ENCODE assay signal across 1 cellular context in the genomic region with DNA sequence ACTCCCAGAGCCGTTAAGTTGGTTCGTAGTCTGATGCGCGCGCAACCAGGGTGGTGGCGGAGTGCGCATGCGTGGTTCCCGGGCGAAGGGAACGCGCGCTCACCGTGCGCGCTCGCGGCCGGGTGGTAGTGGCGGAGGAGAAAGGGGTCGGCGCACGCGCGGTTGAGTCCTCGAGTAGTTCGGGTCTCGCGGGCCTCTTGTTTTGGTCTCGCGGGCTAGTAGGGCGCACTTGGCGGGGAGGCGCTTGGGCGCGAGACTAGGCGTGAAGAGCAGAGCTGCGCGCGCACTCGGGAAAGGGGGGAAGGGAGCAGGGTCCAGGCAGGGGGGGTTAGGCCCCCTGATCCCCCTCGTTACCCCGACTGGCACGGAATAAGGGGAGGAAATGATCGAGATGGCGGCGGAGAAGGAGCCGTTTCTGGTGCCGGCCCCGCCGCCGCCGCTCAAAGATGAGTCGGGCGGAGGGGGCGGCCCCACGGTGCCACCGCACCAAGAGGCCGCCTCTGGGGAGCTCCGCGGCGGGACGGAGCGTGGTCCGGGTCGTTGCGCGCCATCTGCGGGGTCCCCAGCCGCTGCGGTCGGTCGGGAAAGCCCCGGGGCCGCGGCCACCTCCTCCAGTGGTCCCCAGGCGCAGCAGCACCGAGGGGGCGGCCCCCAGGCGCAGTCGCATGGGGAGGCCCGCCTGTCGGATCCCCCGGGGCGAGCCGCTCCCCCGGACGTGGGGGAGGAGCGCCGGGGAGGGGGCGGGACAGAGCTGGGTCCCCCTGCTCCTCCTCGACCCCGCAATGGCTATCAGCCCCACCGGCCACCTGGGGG.
TF ChIP-seq lines count a peak whose summit lies in the region.

A gene with protein sequence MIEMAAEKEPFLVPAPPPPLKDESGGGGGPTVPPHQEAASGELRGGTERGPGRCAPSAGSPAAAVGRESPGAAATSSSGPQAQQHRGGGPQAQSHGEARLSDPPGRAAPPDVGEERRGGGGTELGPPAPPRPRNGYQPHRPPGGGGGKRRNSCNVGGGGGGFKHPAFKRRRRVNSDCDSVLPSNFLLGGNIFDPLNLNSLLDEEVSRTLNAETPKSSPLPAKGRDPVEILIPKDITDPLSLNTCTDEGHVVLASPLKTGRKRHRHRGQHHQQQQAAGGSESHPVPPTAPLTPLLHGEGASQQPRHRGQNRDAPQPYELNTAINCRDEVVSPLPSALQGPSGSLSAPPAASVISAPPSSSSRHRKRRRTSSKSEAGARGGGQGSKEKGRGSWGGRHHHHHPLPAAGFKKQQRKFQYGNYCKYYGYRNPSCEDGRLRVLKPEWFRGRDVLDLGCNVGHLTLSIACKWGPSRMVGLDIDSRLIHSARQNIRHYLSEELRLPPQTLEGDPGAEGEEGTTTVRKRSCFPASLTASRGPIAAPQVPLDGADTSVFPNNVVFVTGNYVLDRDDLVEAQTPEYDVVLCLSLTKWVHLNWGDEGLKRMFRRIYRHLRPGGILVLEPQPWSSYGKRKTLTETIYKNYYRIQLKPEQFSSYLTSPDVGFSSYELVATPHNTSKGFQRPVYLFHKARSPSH (plus strand): TSS at position 195 of the 813 bp plus-strand sequence. CDS start 188 bp downstream, at position 383.

TF ChIP-seq in HepG2, 621 proteins besides CTCF, POLR2A, EP300 and RAD21 (continued from another document and continues in another):
- TF ChIP-seq, protein P1, sequence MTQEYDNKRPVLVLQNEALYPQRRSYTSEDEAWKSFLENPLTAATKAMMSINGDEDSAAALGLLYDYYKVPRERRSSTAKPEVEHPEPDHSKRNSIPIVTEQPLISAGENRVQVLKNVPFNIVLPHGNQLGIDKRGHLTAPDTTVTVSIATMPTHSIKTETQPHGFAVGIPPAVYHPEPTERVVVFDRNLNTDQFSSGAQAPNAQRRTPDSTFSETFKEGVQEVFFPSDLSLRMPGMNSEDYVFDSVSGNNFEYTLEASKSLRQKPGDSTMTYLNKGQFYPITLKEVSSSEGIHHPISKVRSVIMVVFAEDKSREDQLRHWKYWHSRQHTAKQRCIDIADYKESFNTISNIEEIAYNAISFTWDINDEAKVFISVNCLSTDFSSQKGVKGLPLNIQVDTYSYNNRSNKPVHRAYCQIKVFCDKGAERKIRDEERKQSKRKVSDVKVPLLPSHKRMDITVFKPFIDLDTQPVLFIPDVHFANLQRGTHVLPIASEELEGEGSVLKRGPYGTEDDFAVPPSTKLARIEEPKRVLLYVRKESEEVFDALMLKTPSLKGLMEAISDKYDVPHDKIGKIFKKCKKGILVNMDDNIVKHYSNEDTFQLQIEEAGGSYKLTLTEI (CRISPR knock-in tag; conservative IDR thresholded peaks at IDR 0.05), result no peak
- TF ChIP-seq ZNF839 (CRISPR knock-in tag; IDR thresholded peaks at IDR 0.05; ENCODE audit: borderline replicate concordance) (no peak; the same call in 1 of the 2 replicates), ZNF232 (CRISPR knock-in tag; IDR thresholded peaks at IDR 0.05; ENCODE audit: borderline replicate concordance) (no peak; the same call in 1 of the 2 replicates), EED (CRISPR knock-in tag; IDR thresholded peaks at IDR 0.05) (peak; percentile 46; the same call in 1 of the 2 replicates), ZFP41 (CRISPR knock-in tag; IDR thresholded peaks at IDR 0.05; ENCODE audit: borderline replicate concordance) (0 out of 2 replicates have a peak, but pooled peaks have one; percentile 61), THRA (CRISPR knock-in tag; IDR thresholded peaks at IDR 0.05; ENCODE audit: borderline replicate concordance) (0 out of 2 replicates have a peak, but pooled peaks have one; percentile 29), ZNF136 (CRISPR knock-in tag; IDR thresholded peaks at IDR 0.05; ENCODE audit: low read depth) (no peak), SIN3B (IDR thresholded peaks at IDR 0.05; ENCODE audit: low read length) (no peak), ARHGAP35 (CRISPR knock-in tag; IDR thresholded peaks at IDR 0.05; ENCODE audit: borderline replicate concordance) (no peak; the same call in 1 of the 2 replicates), SKI (IDR thresholded peaks at IDR 0.05; ENCODE audit: partially characterized antibody) (no peak), ZKSCAN5 (CRISPR knock-in tag; IDR thresholded peaks at IDR 0.05) (no peak), KMT2A (CRISPR knock-in tag; IDR thresholded peaks at IDR 0.05) (no peak; the same call in 1 of the 2 replicates), ZNF264 (CRISPR knock-in tag; IDR thresholded peaks at IDR 0.05) (0 out of 2 replicates have a peak, but pooled peaks have one; percentile 48), ZNF18 (CRISPR knock-in tag; IDR thresholded peaks at IDR 0.05; ENCODE audit: insufficient replicate concordance) (peak; percentile 75), ZNF562 (CRISPR knock-in tag; IDR thresholded peaks at IDR 0.05; ENCODE audit: borderline replicate concordance) (no peak), TCF7L2 (IDR thresholded peaks at IDR 0.05; ENCODE audit: low read depth, low read length) (no peak), HNF1A (IDR thresholded peaks at IDR 0.05; ENCODE audit: low read depth) (no peak), HNF1A (CRISPR knock-in tag; IDR thresholded peaks at IDR 0.05; ENCODE audit: borderline replicate concordance) (no peak), NONO (IDR thresholded peaks at IDR 0.05) (no peak), NONO (CRISPR knock-in tag; conservative IDR thresholded peaks at IDR 0.05) (no peak; the same call in 1 of the 2 replicates), ZNF572 (CRISPR knock-in tag; IDR thresholded peaks at IDR 0.05) (no peak; the same call in 1 of the 2 replicates), ZNF543 (CRISPR knock-in tag; IDR thresholded peaks at IDR 0.05) (no peak)
- TF ChIP-seq, protein P2, sequence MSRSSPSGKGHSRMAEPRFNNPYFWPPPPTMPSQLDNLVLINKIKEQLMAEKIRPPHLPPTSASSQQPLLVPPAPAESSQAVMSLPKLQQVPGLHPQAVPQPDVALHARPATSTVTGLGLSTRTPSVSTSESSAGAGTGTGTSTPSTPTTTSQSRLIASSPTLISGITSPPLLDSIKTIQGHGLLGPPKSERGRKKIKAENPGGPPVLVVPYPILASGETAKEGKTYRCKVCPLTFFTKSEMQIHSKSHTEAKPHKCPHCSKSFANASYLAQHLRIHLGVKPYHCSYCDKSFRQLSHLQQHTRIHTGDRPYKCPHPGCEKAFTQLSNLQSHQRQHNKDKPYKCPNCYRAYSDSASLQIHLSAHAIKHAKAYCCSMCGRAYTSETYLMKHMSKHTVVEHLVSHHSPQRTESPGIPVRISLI (CRISPR knock-in tag; IDR thresholded peaks at IDR 0.05; ENCODE audit: borderline replicate concordance), result no peak
- TF ChIP-seq, protein P3, sequence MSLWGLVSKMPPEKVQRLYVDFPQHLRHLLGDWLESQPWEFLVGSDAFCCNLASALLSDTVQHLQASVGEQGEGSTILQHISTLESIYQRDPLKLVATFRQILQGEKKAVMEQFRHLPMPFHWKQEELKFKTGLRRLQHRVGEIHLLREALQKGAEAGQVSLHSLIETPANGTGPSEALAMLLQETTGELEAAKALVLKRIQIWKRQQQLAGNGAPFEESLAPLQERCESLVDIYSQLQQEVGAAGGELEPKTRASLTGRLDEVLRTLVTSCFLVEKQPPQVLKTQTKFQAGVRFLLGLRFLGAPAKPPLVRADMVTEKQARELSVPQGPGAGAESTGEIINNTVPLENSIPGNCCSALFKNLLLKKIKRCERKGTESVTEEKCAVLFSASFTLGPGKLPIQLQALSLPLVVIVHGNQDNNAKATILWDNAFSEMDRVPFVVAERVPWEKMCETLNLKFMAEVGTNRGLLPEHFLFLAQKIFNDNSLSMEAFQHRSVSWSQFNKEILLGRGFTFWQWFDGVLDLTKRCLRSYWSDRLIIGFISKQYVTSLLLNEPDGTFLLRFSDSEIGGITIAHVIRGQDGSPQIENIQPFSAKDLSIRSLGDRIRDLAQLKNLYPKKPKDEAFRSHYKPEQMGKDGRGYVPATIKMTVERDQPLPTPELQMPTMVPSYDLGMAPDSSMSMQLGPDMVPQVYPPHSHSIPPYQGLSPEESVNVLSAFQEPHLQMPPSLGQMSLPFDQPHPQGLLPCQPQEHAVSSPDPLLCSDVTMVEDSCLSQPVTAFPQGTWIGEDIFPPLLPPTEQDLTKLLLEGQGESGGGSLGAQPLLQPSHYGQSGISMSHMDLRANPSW (CRISPR knock-in tag; IDR thresholded peaks at IDR 0.05; ENCODE audit: borderline replicate concordance), result 0 out of 2 replicates have a peak, but pooled peaks have one; percentile 37
- TF ChIP-seq, protein P4, sequence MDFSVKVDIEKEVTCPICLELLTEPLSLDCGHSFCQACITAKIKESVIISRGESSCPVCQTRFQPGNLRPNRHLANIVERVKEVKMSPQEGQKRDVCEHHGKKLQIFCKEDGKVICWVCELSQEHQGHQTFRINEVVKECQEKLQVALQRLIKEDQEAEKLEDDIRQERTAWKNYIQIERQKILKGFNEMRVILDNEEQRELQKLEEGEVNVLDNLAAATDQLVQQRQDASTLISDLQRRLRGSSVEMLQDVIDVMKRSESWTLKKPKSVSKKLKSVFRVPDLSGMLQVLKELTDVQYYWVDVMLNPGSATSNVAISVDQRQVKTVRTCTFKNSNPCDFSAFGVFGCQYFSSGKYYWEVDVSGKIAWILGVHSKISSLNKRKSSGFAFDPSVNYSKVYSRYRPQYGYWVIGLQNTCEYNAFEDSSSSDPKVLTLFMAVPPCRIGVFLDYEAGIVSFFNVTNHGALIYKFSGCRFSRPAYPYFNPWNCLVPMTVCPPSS (IDR thresholded peaks at IDR 0.05), result no peak
- TF ChIP-seq, protein P5, sequence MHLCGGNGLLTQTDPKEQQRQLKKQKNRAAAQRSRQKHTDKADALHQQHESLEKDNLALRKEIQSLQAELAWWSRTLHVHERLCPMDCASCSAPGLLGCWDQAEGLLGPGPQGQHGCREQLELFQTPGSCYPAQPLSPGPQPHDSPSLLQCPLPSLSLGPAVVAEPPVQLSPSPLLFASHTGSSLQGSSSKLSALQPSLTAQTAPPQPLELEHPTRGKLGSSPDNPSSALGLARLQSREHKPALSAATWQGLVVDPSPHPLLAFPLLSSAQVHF (CRISPR knock-in tag; IDR thresholded peaks at IDR 0.05), result no peak
- TF ChIP-seq, protein P6, sequence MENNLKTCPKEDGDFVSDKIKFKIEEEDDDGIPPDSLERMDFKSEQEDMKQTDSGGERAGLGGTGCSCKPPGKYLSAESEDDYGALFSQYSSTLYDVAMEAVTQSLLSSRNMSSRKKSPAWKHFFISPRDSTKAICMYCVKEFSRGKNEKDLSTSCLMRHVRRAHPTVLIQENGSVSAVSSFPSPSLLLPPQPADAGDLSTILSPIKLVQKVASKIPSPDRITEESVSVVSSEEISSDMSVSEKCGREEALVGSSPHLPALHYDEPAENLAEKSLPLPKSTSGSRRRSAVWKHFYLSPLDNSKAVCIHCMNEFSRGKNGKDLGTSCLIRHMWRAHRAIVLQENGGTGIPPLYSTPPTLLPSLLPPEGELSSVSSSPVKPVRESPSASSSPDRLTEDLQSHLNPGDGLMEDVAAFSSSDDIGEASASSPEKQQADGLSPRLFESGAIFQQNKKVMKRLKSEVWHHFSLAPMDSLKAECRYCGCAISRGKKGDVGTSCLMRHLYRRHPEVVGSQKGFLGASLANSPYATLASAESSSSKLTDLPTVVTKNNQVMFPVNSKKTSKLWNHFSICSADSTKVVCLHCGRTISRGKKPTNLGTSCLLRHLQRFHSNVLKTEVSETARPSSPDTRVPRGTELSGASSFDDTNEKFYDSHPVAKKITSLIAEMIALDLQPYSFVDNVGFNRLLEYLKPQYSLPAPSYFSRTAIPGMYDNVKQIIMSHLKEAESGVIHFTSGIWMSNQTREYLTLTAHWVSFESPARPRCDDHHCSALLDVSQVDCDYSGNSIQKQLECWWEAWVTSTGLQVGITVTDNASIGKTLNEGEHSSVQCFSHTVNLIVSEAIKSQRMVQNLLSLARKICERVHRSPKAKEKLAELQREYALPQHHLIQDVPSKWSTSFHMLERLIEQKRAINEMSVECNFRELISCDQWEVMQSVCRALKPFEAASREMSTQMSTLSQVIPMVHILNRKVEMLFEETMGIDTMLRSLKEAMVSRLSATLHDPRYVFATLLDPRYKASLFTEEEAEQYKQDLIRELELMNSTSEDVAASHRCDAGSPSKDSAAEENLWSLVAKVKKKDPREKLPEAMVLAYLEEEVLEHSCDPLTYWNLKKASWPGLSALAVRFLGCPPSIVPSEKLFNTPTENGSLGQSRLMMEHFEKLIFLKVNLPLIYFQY (CRISPR knock-in tag; IDR thresholded peaks at IDR 0.05; ENCODE audit: borderline replicate concordance), result no peak
